In the genomic region with DNA sequence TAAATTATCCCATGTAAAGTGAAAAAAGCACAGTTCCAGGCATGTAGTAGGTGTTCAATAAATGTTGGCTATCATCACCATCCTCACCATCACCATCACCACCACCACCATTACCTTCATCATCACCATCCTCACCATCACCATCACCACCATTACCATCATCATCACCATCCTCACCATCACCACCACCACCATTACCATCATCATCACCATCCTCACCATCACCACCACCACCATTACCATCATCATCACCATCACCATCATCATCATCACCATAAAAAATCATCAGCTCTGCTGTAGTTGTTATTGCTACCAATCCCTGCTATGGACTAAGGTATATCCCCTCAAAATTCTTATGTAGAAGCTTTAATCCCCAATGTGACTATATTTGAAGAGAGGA, we compare ENCODE assay signal across 25 cellular contexts. TPM values are rescaled to one million over a fixed set of nuclear protein-coding genes. Genes with fewer than 3 reads are reported as not detected.
"Had no signal": no experiment of that assay in that cellular context is flagged by ENCODE, and none has a peak within 500 bp of the region (broad histone marks: within the 10 kb centered on the region; RNA-seq: fewer than 3 reads in every experiment).

No MANE protein-coding gene starts in this region.

- DNase-seq: activated CD4-positive, alpha-beta T cell treated with anti-CD3 and anti-CD28 coated beads, Interleukin-2, amount 50 U/mL, for 1 hour; activated CD8-positive, alpha-beta memory T cell treated with anti-CD3 and anti-CD28 coated beads for 24 hours; activated CD8-positive, alpha-beta memory T cell treated with anti-CD3 and anti-CD28 coated beads, Interleukin-2, amount 50 U/mL, for 48 hours; activated naive CD4-positive, alpha-beta T cell; activated naive CD8-positive, alpha-beta T cell treated with anti-CD3 and anti-CD28 coated beads, Interleukin-2, amount 10 ng/mL, durations not matched to agents 7 days and 5 days; activated T-cell treated with anti-CD3 and anti-CD28 coated beads, Interleukin-2, amount 50 U/mL, for 4 hours; amygdala; lower lobe of right lung; naive thymus-derived CD8-positive, alpha-beta T cell; sigmoid colon; stimulated activated CD4-positive, alpha-beta T cell treated with anti-CD3 and anti-CD28 coated beads, Interleukin-2, amount 100 ng/mL, for 48 hours; stimulated activated CD8-positive, alpha-beta memory T cell treated with anti-CD3 and anti-CD28 coated beads, Interleukin-4, amount 100 ng/mL, for 48 hours; stimulated activated naive CD4-positive, alpha-beta T cell treated with Interleukin-2 at 50 U/mL for 16 hours had no signal

- FAIRE-seq: bronchial epithelial cell, keratinocyte had no signal

- ATAC-seq: activated CD4-positive, CD25-positive, alpha-beta regulatory T cell treated with anti-CD3 and anti-CD28 coated beads, Interleukin-2, amount 50 U/mL, for 24 hours; activated T-cell treated with anti-CD3 and anti-CD28 coated beads, Interleukin-2, amount 50 U/mL, for 4 hours; lower lobe of right lung; naive thymus-derived CD8-positive, alpha-beta T cell had no signal

- H3K4me3 Mint-ChIP-seq: activated naive CD8-positive, alpha-beta T cell treated with anti-CD3 and anti-CD28 coated beads, Interleukin-2, amount 10 ng/mL, durations not matched to agents 7 days and 5 days; activated T-cell treated with anti-CD3 and anti-CD28 coated beads, Interleukin-2, amount 50 U/mL, for 4 hours; naive thymus-derived CD8-positive, alpha-beta T cell; neural progenitor cell; T-helper 2 cell treated with Interferon-gamma antibody and Interleukin-4, amounts not matched to agents 5 μg/mL and 100 μg/mL, for 36 hours; type B pancreatic cell had no signal

- H3K27ac Mint-ChIP-seq: activated T-helper 2 cell treated with anti-CD3 and anti-CD28 coated beads, Interferon-gamma antibody, Interleukin-2, Interleukin-4, amounts not matched to agents 10 μg/mL and 5 μg/mL and 100 μg/mL, durations not matched to agents 14 hours and 24 hours and 36 hours; neural progenitor cell; T-helper 2 cell treated with Interferon-gamma antibody and Interleukin-4, amounts not matched to agents 5 μg/mL and 100 μg/mL, for 36 hours; type B pancreatic cell had no signal

- H3K36me3 ChIP-seq: lower lobe of right lung, neural progenitor cell, sigmoid colon, thoracic aorta had no signal

- H3K4me1 ChIP-seq: neural progenitor cell had no signal

- H3K27me3 ChIP-seq: neural progenitor cell, sigmoid colon had no signal

- H3K9ac ChIP-seq: neural progenitor cell had no signal

- H3K4me3 ChIP-seq: coronary artery, lower lobe of right lung, neural progenitor cell, sigmoid colon, thoracic aorta had no signal

- H3K36me3 Mint-ChIP-seq: naive thymus-derived CD8-positive, alpha-beta T cell; type B pancreatic cell had no signal

- H3K27ac ChIP-seq: coronary artery, epithelial cell of prostate, lower lobe of right lung, neural progenitor cell, sigmoid colon, thoracic aorta, VCaP had no signal

- H3K27me3 Mint-ChIP-seq: naive thymus-derived CD8-positive, alpha-beta T cell had no signal

- H2AFZ ChIP-seq: neural progenitor cell had no signal

- H3K4me2 ChIP-seq: neural progenitor cell had no signal

- H3K9me3 ChIP-seq: lower lobe of right lung, sigmoid colon, thoracic aorta had no signal

RNA-seq across cellular contexts. Expression of gene TMEM119, which starts 20.4 kb away (rescaled TPM):
- total RNA-seq: activated T-helper 2 cell treated with anti-CD3 and anti-CD28 coated beads, Interferon-gamma antibody, Interleukin-2, Interleukin-4, amounts not matched to agents 10 μg/mL and 5 μg/mL and 100 μg/mL, durations not matched to agents 14 hours and 24 hours and 36 hours; renal cortical epithelial cell had no signal
- polyA plus RNA-seq: keratinocyte had no signal
